ENCODE assay signal across 8 cellular contexts in the genomic region with DNA sequence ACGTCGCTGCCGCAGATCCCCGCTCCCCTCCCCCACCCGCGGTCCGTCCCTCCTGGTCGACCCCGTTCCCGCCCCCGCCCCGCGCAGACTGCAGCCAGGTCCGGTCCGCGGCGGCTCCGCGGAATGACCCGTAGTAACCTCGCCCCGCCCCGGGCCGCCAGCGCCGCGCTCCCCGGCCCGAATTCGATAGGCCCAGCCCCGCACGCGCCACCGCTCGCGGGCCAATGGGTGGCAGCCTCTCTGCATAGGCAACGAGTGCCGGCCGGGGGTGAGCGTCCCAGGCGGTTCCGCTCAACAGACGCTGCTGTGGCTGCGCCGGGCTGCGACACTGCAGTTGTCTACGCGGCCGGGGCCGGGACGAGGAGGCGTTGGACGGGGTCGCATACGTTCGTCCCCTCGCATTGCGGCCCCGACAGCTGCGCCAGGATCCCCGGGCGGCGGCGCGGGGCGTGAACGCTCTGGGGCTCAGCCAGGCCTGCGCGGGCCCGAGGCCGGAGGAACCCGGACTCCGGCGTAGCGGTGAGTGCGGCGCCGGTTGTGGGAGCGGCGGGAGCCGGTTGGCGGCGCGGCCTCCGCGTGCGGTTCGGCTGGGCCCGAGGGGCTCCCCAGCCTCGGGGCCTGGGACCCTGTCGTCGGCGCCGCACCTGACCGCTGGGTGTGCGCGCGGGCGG. TPM values are rescaled to one million over a fixed set of nuclear protein-coding genes. Genes with fewer than 3 reads are reported as not detected.
DNase-seq lines count a peak whose midpoint lies in the region; ATAC-seq, FAIRE-seq and TF ChIP-seq lines count a peak whose summit lies in the region.

Gene ACSL3, plus strand, starts transcription at position 297 of the 671 bp plus-strand sequence. CDS start 47,737 bp downstream, outside the sequence.

- H3K4me1 ChIP-seq in pancreas = peaks cover 8 to 34% (median 27%) of the 10 kb centered on the region in 3 donors
- peaks cover 28 to 52% of the 10 kb centered on the region in 2 donors for H3K4me1 ChIP-seq in thyroid gland

- ATAC-seq in HG02642 (IDR thresholded peaks at IDR 0.05; ENCODE audit: poor library complexity, unreplicated experiment) (peak; percentile 98), Right ventricle myocardium inferior (peak; percentile 98), pancreas (peak; percentile 95 to 98 (median 98))

- WGBS in pancreas, 2 donors = 0% methylated on average over 72 to 99 of the region's 99 CpGs
- WGBS in thyroid gland, 2 donors = 0% methylated on average over 10 to 32 of the region's 99 CpGs

- TF ChIP-seq CTCF in GM12864 (IDR thresholded peaks at IDR 0.05; ENCODE audit: low read depth, low read length, missing control alignments) = no peak
- TF ChIP-seq CTCF in pancreas (IDR thresholded peaks at IDR 0.05) = no peak
- peak in 3 of 6 experiments; percentile 1 to 30 (median 16) for TF ChIP-seq CTCF in thyroid gland (IDR thresholded peaks at IDR 0.05)

- H3K27ac ChIP-seq in pancreas = peak within 1 kb of the TSS; percentile 90 to 97 (median 92)
- peak within 1 kb of the TSS; percentile 81 to 95 (median 95) for H3K27ac ChIP-seq in thyroid gland

- no peaks in the 10 kb centered on the region for H3K36me3 ChIP-seq in pancreas
- no peaks in the 10 kb centered on the region for H3K36me3 ChIP-seq in thyroid gland

- H3K27me3 ChIP-seq in pancreas (no peaks in the 10 kb centered on the region), thyroid gland (no peaks in the 10 kb centered on the region)

- H3K4me3 ChIP-seq in GM12864 (ENCODE audit: low read depth, low read length) = peak within 1 kb of the TSS; percentile 94
- peak within 1 kb of the TSS; percentile 88 to 99 (median 94) for H3K4me3 ChIP-seq in pancreas
- peak within 1 kb of the TSS; percentile 70 to 78 (median 70) for H3K4me3 ChIP-seq in thyroid gland (replicated peaks in 1 of 3)

- peak; percentile 71 for DNase-seq in GM12864 (ENCODE audit: low read depth)
- DNase-seq in NCI-H128 (lab: John Stamatoyannopoulos, UW; ENCODE audit: unreplicated experiment) = peak; percentile 75
- peak; percentile 68 to 85 for DNase-seq in SW 1271 (lab: John Stamatoyannopoulos, UW)
- DNase-seq in activated naive CD8-positive, alpha-beta T cell treated with anti-CD3 and anti-CD28 coated beads, Interleukin-2, amount 50 U/mL, for 16 hours (ENCODE audit: low read depth, low spot score) = peak; percentile 82
- peak; percentile 99 for DNase-seq in Right ventricle myocardium inferior (ENCODE audit: missing footprints)
- DNase-seq in pancreas = peak; percentile 94 to 99 (median 96)
- DNase-seq in thyroid gland = peak; percentile 97 to 98

- no peak for FAIRE-seq in pancreas (lab: Jason Lieb, UNC)

- TF ChIP-seq POLR2A in thyroid gland (IDR thresholded peaks at IDR 0.05) = peak; percentile 95 to 100

- intact Hi-C loops in Right ventricle myocardium inferior (cut with DNase I) (loop anchor here (2.0 to 5.0 kb wide), 3 partner anchors 41 to 108 kb away; no protein-coding TSS in a partner anchor), pancreas (cut with DNase I) (no loop called here), thyroid gland (cut with DNase I) (no loop called here)

- H3K9me3 ChIP-seq in pancreas = no peaks in the 10 kb centered on the region
- H3K9me3 ChIP-seq in thyroid gland = no peaks in the 10 kb centered on the region

RNA-seq across cellular contexts. Expression of gene ACSL3, which starts in this region (rescaled TPM):
- 50.3 TPM for total RNA-seq in Right ventricle myocardium inferior
- 10 to 100 TPM; 14.0 to 32.0 (median 16.6) TPM for total RNA-seq in pancreas
- polyA plus RNA-seq in pancreas = 10 to 100 TPM in 1 of 2 donors, 1 to 10 TPM in 1; 4.7 to 14.9 TPM
- 10 to 100 TPM; 62.0 to 85.8 (median 76.6) TPM for total RNA-seq in thyroid gland

Comparison
In these comparisons a context has a peak if more than half of its experiments do, and no peak if none do; other contexts are left out.
1. Peak in every context shown above with its lines: DNase-seq, ATAC-seq, H3K4me3 ChIP-seq and H3K27ac ChIP-seq.